In genomic region chr14:32345311-32345771, GRCh38 we compare ENCODE assay signal across 11 cellular contexts. TPM values are rescaled to one million over a fixed set of nuclear protein-coding genes. Genes with fewer than 3 reads are reported as not detected.
DNase-seq lines count a peak whose midpoint lies in the region; ATAC-seq and TF ChIP-seq lines count a peak whose summit lies in the region.
"Had no signal": no experiment of that assay in that cellular context is flagged by ENCODE, and none has a peak within 500 bp of the region (broad histone marks: within the 10 kb centered on the region; RNA-seq: fewer than 3 reads in every experiment).

No MANE protein-coding gene starts in this region.

- peak overlapping the region; percentile 36 for H4K91ac ChIP-seq in mesenchymal stem cell (ENCODE audit: low read length)

- no peak for TF ChIP-seq EP300 in stomach (IDR thresholded peaks at IDR 0.05)

- H3K79me1 ChIP-seq in mesenchymal stem cell (replicated peaks; ENCODE audit: low read length, poor library complexity, severe bottlenecking): no peaks in the 10 kb centered on the region

- no peak overlapping the region for H3K14ac ChIP-seq in mesenchymal stem cell (ENCODE audit: low read length in 2 of 2)

- H2BK12ac ChIP-seq in mesenchymal stem cell (ENCODE audit: low read length in 2 of 2): peak overlapping the region in 1 of 2 experiments; percentile 72

- in situ Hi-C loops in ACHN (cut with HindIII; ENCODE audit: low pct_ligation_motif_present, low pct_unique_long_range_greater_than_20kb, low sequenced_read_pairs): no loop called here

- H3K9ac ChIP-seq in mesenchymal stem cell (ENCODE audit: low read length): peak overlapping the region; percentile 16

- H3K27ac ChIP-seq in mesenchymal stem cell (ENCODE audit: low read length, poor library complexity, severe bottlenecking) (no peak overlapping the region), stomach (no peak overlapping the region)
- H3K27ac ChIP-seq: body of pancreas, VCaP had no signal

- H3K4me1 ChIP-seq in mesenchymal stem cell (ENCODE audit: control insufficient read depth, insufficient read depth, low read depth, low read length) (no peaks in the 10 kb centered on the region), stomach (no peaks in the 10 kb centered on the region)
- H3K4me1 ChIP-seq: body of pancreas had no signal

- peak overlapping the region; percentile 39 for H2BK120ac ChIP-seq in mesenchymal stem cell (ENCODE audit: low read depth, low read length)

- H3K4ac ChIP-seq in mesenchymal stem cell (ENCODE audit: low read depth in 1 of 2, low read length in 2 of 2): peak overlapping the region in 1 of 2 experiments; percentile 41

- no peak overlapping the region for H3K23ac ChIP-seq in mesenchymal stem cell (ENCODE audit: low read length in 2 of 2)

- no peak overlapping the region for H3K4me2 ChIP-seq in mesenchymal stem cell (ENCODE audit: low read length, poor library complexity, severe bottlenecking)

- TF ChIP-seq POLR2A in stomach (IDR thresholded peaks at IDR 0.05): no peak

- H3K4me3 ChIP-seq in mesenchymal stem cell (ENCODE audit: insufficient read depth in 1 of 2, low read depth in 1 of 2, low read length in 2 of 2): no peak overlapping the region
- H3K4me3 ChIP-seq in stomach: no peak overlapping the region
- H3K4me3 ChIP-seq: body of pancreas had no signal

- H3K18ac ChIP-seq in mesenchymal stem cell (ENCODE audit: low read depth in 1 of 2, low read length in 2 of 2): peak overlapping the region; percentile 5 to 76

- ATAC-seq in GM18502 (IDR thresholded peaks at IDR 0.05; ENCODE audit: poor library complexity, unreplicated experiment): no peak
- ATAC-seq in HG03457 (IDR thresholded peaks at IDR 0.05; ENCODE audit: unreplicated experiment): no peak
- ATAC-seq: body of pancreas had no signal

- H4K8ac ChIP-seq in mesenchymal stem cell (ENCODE audit: low read length): no peak overlapping the region

- intact Hi-C loops in stomach (cut with DNase I; ENCODE audit: low total_unique reads): no loop called here

- H3K9me3 ChIP-seq in mesenchymal stem cell (ENCODE audit: control insufficient read depth, low read length) (no peaks in the 10 kb centered on the region), stomach (no peaks in the 10 kb centered on the region)
- H3K9me3 ChIP-seq: body of pancreas had no signal

- WGBS in mesenchymal stem cell: 79% methylated on average over 1 of the region's 1 CpG
- 88 to 100% (median 95%) methylated on average over 1 of the region's 1 CpG for WGBS in stomach, 5 donors

- H2AFZ ChIP-seq in mesenchymal stem cell (ENCODE audit: low read depth, low read length): peak overlapping the region; percentile 63

- DNase-seq in ACHN (peak; percentile 3), NCI-H1694 (lab: John Stamatoyannopoulos, UW) (peak; percentile 3), dermis blood vessel endothelial cell (peak; percentile 4), mesenchymal stem cell (peak; percentile 26), stomach (no peak), NCI-H1105 (lab: John Stamatoyannopoulos, UW) (no peak)
- DNase-seq: body of pancreas, SHP77 had no signal

- no peak for TF ChIP-seq CTCF in stomach (IDR thresholded peaks at IDR 0.05)

- no peak overlapping the region for H2BK15ac ChIP-seq in mesenchymal stem cell (ENCODE audit: low read depth, poor library complexity, severe bottlenecking)

- H2AK5ac ChIP-seq in mesenchymal stem cell (ENCODE audit: low read length, severe bottlenecking): no peak overlapping the region

- no peaks in the 10 kb centered on the region for H3K36me3 ChIP-seq in mesenchymal stem cell (ENCODE audit: control insufficient read depth in 1 of 2, insufficient read depth in 2 of 2, low read depth in 1 of 2, low read length in 2 of 2)
- no peaks in the 10 kb centered on the region for H3K36me3 ChIP-seq in stomach

- no peak overlapping the region for H2BK5ac ChIP-seq in mesenchymal stem cell (ENCODE audit: low read depth, low read length, poor library complexity, severe bottlenecking)

- H3K27me3 ChIP-seq in mesenchymal stem cell (ENCODE audit: control insufficient read depth in 1 of 2, insufficient read depth in 1 of 2, low read length in 2 of 2): no peaks in the 10 kb centered on the region
- no peaks in the 10 kb centered on the region for H3K27me3 ChIP-seq in stomach
- H3K27me3 ChIP-seq: body of pancreas had no signal

RNA-seq across cellular contexts. Expression of gene AKAP6, which starts 16.2 kb away (rescaled TPM):
- total RNA-seq in dermis blood vessel endothelial cell: 0.51 and 0.79 TPM in 2 replicates
- polyA plus RNA-seq in mesenchymal stem cell (2013, experiment 1 of 2): 1.1 TPM
- polyA plus RNA-seq in mesenchymal stem cell (2013, experiment 2 of 2): 1.00 TPM
- 100 to 1,000 TPM in 1 of 5 donors, 10 to 100 TPM in 1, 1 to 10 TPM in 3; 3.2 to 132 (median 3.5) TPM for total RNA-seq in stomach
- polyA plus RNA-seq in stomach: 1 to 10 TPM in 1 of 3 donors, under 1 TPM in 2; 0.15 to 1.4 (median 0.31) TPM

Comparison
In these comparisons a context has a peak if more than half of its experiments do, and no peak if none do; other contexts are left out.
1. DNase-seq: peak in ACHN (single experiment), NCI-H1694 (single experiment), dermis blood vessel endothelial cell (single experiment) and mesenchymal stem cell (single experiment); none in stomach (single experiment) and NCI-H1105 (single experiment).